In genomic region chr22:30249049-30250038, GRCh38 we compare ENCODE assay signal across 13 cellular contexts. TPM values are rescaled to one million over a fixed set of nuclear protein-coding genes. Genes with fewer than 3 reads are reported as not detected.
DNase-seq lines count a peak whose midpoint lies in the region; ATAC-seq and TF ChIP-seq lines count a peak whose summit lies in the region.
"Had no signal": no experiment of that assay in that cellular context is flagged by ENCODE, and none has a peak within 500 bp of the region (broad histone marks: within the 10 kb centered on the region; RNA-seq: fewer than 3 reads in every experiment).

No MANE protein-coding gene starts in this region.

- H3K4me3 ChIP-seq in NT2/D1 (ENCODE audit: insufficient read length, low read depth) (no peak overlapping the region), fibroblast of villous mesenchyme (ENCODE audit: low read depth, low read length) (no peak overlapping the region), upper lobe of right lung (no peak overlapping the region)

- H3K9me3 Mint-ChIP-seq in progenitor cell of endocrine pancreas (ENCODE audit: low read depth): no peaks in the 10 kb centered on the region

- peaks cover 14% of the 10 kb centered on the region for H3K27me3 ChIP-seq in NT2/D1 (ENCODE audit: insufficient read depth, insufficient read length)
- H3K27me3 ChIP-seq in upper lobe of right lung: peaks cover 11% of the 10 kb centered on the region

- H3K9ac ChIP-seq in NT2/D1 (ENCODE audit: insufficient read length, low read depth): peak overlapping the region; percentile 8

- no peak overlapping the region for H3K27ac ChIP-seq in upper lobe of right lung
- H3K27ac ChIP-seq: WERI-Rb-1 had no signal

- H3K4me1 ChIP-seq in NT2/D1 (ENCODE audit: insufficient read depth, insufficient read length) (peaks cover 27% of the 10 kb centered on the region), upper lobe of right lung (peaks cover 29% of the 10 kb centered on the region)

- H3K27ac Mint-ChIP-seq in progenitor cell of endocrine pancreas: peak overlapping the region; percentile 49

- H3K4me3 Mint-ChIP-seq in progenitor cell of endocrine pancreas (ENCODE audit: low read depth): no peak overlapping the region

- H3K36me3 Mint-ChIP-seq in progenitor cell of endocrine pancreas (ENCODE audit: insufficient read depth): no peaks in the 10 kb centered on the region

- DNase-seq in Caki2 (ENCODE audit: low read depth) (peak; percentile 57), NT2/D1 (ENCODE audit: low read depth, low spot score) (no peak), fibroblast of villous mesenchyme (ENCODE audit: low read depth) (peak; percentile 62), progenitor cell of endocrine pancreas (ENCODE audit: low spot score, unreplicated experiment) (no peak), upper lobe of right lung (no peak), NCI-H146 treated with DMSO at 0.1 percent for 48 hours (lab: John Stamatoyannopoulos, UW; ENCODE audit: unreplicated experiment) (no peak), NAMALWA (ENCODE audit: low spot score) (no peak)
- DNase-seq: activated effector memory CD4-positive, alpha-beta T cell treated with Interleukin-2 at 50 U/mL for 16 hours; islet precursor cell; MV-4-11; NCI-H510A treated with DMSO at 0.1 percent for 48 hours; WERI-Rb-1 had no signal

- H3K36me3 ChIP-seq in NT2/D1 (ENCODE audit: insufficient read depth, insufficient read length, low read length) (peaks cover 7% of the 10 kb centered on the region), upper lobe of right lung (no peaks in the 10 kb centered on the region)
- H3K36me3 ChIP-seq: WERI-Rb-1 had no signal

- H3K9me3 ChIP-seq in NT2/D1 (ENCODE audit: insufficient read depth, low read length) (no peaks in the 10 kb centered on the region), upper lobe of right lung (no peaks in the 10 kb centered on the region)

- in situ Hi-C loops in Caki2 (cut with HindIII; ENCODE audit: low pct_unique_long_range_greater_than_20kb, low sequenced_read_pairs): no loop called here

- intact Hi-C loops in upper lobe of right lung (cut with DNase I): no loop called here

- H3K4me1 Mint-ChIP-seq in progenitor cell of endocrine pancreas (ENCODE audit: low read depth): peaks cover 21% of the 10 kb centered on the region

- peaks cover 25% of the 10 kb centered on the region for H3K27me3 Mint-ChIP-seq in progenitor cell of endocrine pancreas

- TF ChIP-seq CTCF in fibroblast of villous mesenchyme (IDR thresholded peaks at IDR 0.05; ENCODE audit: insufficient read depth, low read depth, low read length): no peak
- no peak for TF ChIP-seq CTCF in progenitor cell of endocrine pancreas (IDR thresholded peaks at IDR 0.05; ENCODE audit: unreplicated experiment)
- no peak for TF ChIP-seq CTCF in upper lobe of right lung (IDR thresholded peaks at IDR 0.05)

- ATAC-seq in GM21447 (IDR thresholded peaks at IDR 0.05; ENCODE audit: unreplicated experiment) (no peak), upper lobe of right lung (no peak)

RNA-seq across cellular contexts. Expression of gene LIF, which starts 2.8 kb away (rescaled TPM):
- total RNA-seq in Caki2 (2014; rRNA removed; shearing (Covaris generic); ENCODE audit: low replicate concordance): 35.7 and 35.8 TPM in 2 replicates
- 7.4 and 7.8 TPM in 2 replicates for total RNA-seq in fibroblast of villous mesenchyme
- 2.3 and 3.6 TPM in 2 replicates for total RNA-seq in progenitor cell of endocrine pancreas
- total RNA-seq in upper lobe of right lung: 6.9 TPM

RNA-seq across cellular contexts. Expression of gene OSM, which starts 17.3 kb away (rescaled TPM):
- total RNA-seq in Caki2 (2014; rRNA removed; shearing (Covaris generic); ENCODE audit: low replicate concordance): not detected in 2 replicates
- 0.43 TPM in 1 of 2 replicates, not detected in the other for total RNA-seq in fibroblast of villous mesenchyme
- not detected in 2 replicates for total RNA-seq in progenitor cell of endocrine pancreas
- total RNA-seq in upper lobe of right lung: 1.6 TPM

RNA-seq across cellular contexts. Expression of gene CASTOR1, which starts 40.0 kb away (rescaled TPM):
- total RNA-seq in Caki2 (2014; rRNA removed; shearing (Covaris generic); ENCODE audit: low replicate concordance): 14.0 and 16.0 TPM in 2 replicates
- 1.6 and 4.3 TPM in 2 replicates for total RNA-seq in fibroblast of villous mesenchyme
- total RNA-seq in progenitor cell of endocrine pancreas: 7.2 and 9.3 TPM in 2 replicates
- 15.9 TPM for total RNA-seq in upper lobe of right lung

Comparison
In these comparisons a context has a peak if more than half of its experiments do, and no peak if none do; other contexts are left out.
1. DNase-seq: peak in Caki2 (single experiment) and fibroblast of villous mesenchyme (single experiment); none in NT2/D1 (single experiment), progenitor cell of endocrine pancreas (single experiment), upper lobe of right lung (single experiment), NCI-H146 treated with DMSO at 0.1 percent for 48 hours (single experiment) and NAMALWA (single experiment).